Comparison of ENCODE assay signal across 36 cellular contexts in genomic region chr17:655618-656017, GRCh38.
"Had no signal": no experiment of that assay in that cellular context is flagged by ENCODE, and none has a peak within 500 bp of the region (broad histone marks: within the 10 kb centered on the region; RNA-seq: fewer than 3 reads in every experiment).

No MANE protein-coding gene starts in this region.

- DNase-seq: activated CD4-positive, alpha-beta memory T cell treated with anti-CD3 and anti-CD28 coated beads, Interleukin-2, amount 10 ng/mL, durations not matched to agents 7 days and 5 days; activated CD4-positive, alpha-beta T cell treated with anti-CD3 and anti-CD28 coated beads for 1 hour; activated CD4-positive, alpha-beta T cell treated with anti-CD3 and anti-CD28 coated beads for 48 hours; activated CD4-positive, CD25-positive, alpha-beta regulatory T cell; activated CD8-positive, alpha-beta memory T cell treated with anti-CD3 and anti-CD28 coated beads for 24 hours; activated CD8-positive, alpha-beta memory T cell treated with anti-CD3 and anti-CD28 coated beads, Interleukin-2, amount 10 ng/mL, durations not matched to agents 7 days and 5 days; activated CD8-positive, alpha-beta memory T cell treated with anti-CD3 and anti-CD28 coated beads, Interleukin-2, amount 50 U/mL, for 48 hours; activated gamma-delta T cell; activated naive CD4-positive, alpha-beta T cell treated with Interleukin-2 at 50 U/mL for 16 hours; activated naive CD8-positive, alpha-beta T cell treated with anti-CD3 and anti-CD28 coated beads, Interleukin-2, amount 10 ng/mL, durations not matched to agents 7 days and 5 days; activated T-cell treated with anti-CD3 and anti-CD28 coated beads, Interleukin-2, amount 50 U/mL, for 72 hours; amygdala; NCI-H1092 treated with DMSO at 0.1 percent for 48 hours; NCI-H1417; NCI-H146; NCI-H187; NCI-H2029 treated with DMSO at 0.1 percent for 48 hours; NCI-H2107; NCI-H2171; NCI-H510A; NCI-H526; NCI-H748 treated with DMSO at 0.1 percent for 48 hours; NK-92 treated with Interleukin-12 subunit alpha and Interleukin-12 subunit beta, amount 100 ng/mL, for 24 hours; PC-3; Peyer's patch; RPMI8226; SHP77 treated with DMSO at 0.1 percent for 48 hours had no signal

- H3K9ac ChIP-seq: SK-N-SH had no signal

- H3K4me1 Mint-ChIP-seq: activated CD8-positive, alpha-beta memory T cell treated with anti-CD3 and anti-CD28 coated beads, Interleukin-2, amount 10 ng/mL, durations not matched to agents 7 days and 5 days; activated naive CD4-positive, alpha-beta T cell treated with anti-CD3 and anti-CD28 coated beads, Interleukin-2, amount 50 U/mL, for 24 hours; activated naive CD8-positive, alpha-beta T cell treated with anti-CD3 and anti-CD28 coated beads, Interleukin-2, amount 10 ng/mL, durations not matched to agents 7 days and 5 days; central memory CD8-positive, alpha-beta T cell had no signal

- H3K27ac ChIP-seq: ascending aorta, cardiac muscle cell, Peyer's patch, SJSA1, VCaP had no signal

- H3K4me3 Mint-ChIP-seq: activated CD4-positive, alpha-beta memory T cell treated with anti-CD3 and anti-CD28 coated beads, Interleukin-2, amount 10 ng/mL, durations not matched to agents 7 days and 5 days; activated CD8-positive, alpha-beta memory T cell treated with anti-CD3 and anti-CD28 coated beads, Interleukin-2, amount 10 ng/mL, durations not matched to agents 7 days and 5 days; activated naive CD4-positive, alpha-beta T cell treated with anti-CD3 and anti-CD28 coated beads, Interleukin-2, amount 50 U/mL, for 24 hours; activated naive CD8-positive, alpha-beta T cell treated with anti-CD3 and anti-CD28 coated beads, Interleukin-2, amount 10 ng/mL, durations not matched to agents 7 days and 5 days; activated T-cell treated with anti-CD3 and anti-CD28 coated beads, Interleukin-2, amount 50 U/mL, for 72 hours; central memory CD8-positive, alpha-beta T cell; T-helper 1 cell treated with Interleukin-12 subunit alpha and Interleukin-12 subunit beta and Interleukin-4 antibody, amounts not matched to agents 30 μg/mL and 1 μg/mL, for 36 hours had no signal

- H3K27me3 Mint-ChIP-seq: activated CD4-positive, alpha-beta memory T cell treated with anti-CD3 and anti-CD28 coated beads, Interleukin-2, amount 10 ng/mL, durations not matched to agents 7 days and 5 days; activated CD8-positive, alpha-beta memory T cell treated with anti-CD3 and anti-CD28 coated beads, Interleukin-2, amount 10 ng/mL, durations not matched to agents 7 days and 5 days; activated naive CD4-positive, alpha-beta T cell treated with anti-CD3 and anti-CD28 coated beads, Interleukin-2, amount 50 U/mL, for 24 hours; activated naive CD8-positive, alpha-beta T cell treated with anti-CD3 and anti-CD28 coated beads, Interleukin-2, amount 10 ng/mL, durations not matched to agents 7 days and 5 days; central memory CD8-positive, alpha-beta T cell had no signal

- H3K27ac Mint-ChIP-seq: activated CD4-positive, alpha-beta memory T cell treated with anti-CD3 and anti-CD28 coated beads, Interleukin-2, amount 10 ng/mL, durations not matched to agents 7 days and 5 days; activated CD8-positive, alpha-beta memory T cell treated with anti-CD3 and anti-CD28 coated beads, Interleukin-2, amount 10 ng/mL, durations not matched to agents 7 days and 5 days; activated naive CD4-positive, alpha-beta T cell treated with anti-CD3 and anti-CD28 coated beads, Interleukin-2, amount 50 U/mL, for 24 hours; activated naive CD8-positive, alpha-beta T cell treated with anti-CD3 and anti-CD28 coated beads, Interleukin-2, amount 10 ng/mL, durations not matched to agents 7 days and 5 days; activated T-cell treated with anti-CD3 and anti-CD28 coated beads, Interleukin-2, amount 50 U/mL, for 72 hours; activated T-helper 2 cell treated with anti-CD3 and anti-CD28 coated beads, Interferon-gamma antibody, Interleukin-2, Interleukin-4, amounts not matched to agents 10 μg/mL and 5 μg/mL and 100 μg/mL, durations not matched to agents 14 hours and 24 hours and 36 hours; T-helper 1 cell treated with Interleukin-12 subunit alpha and Interleukin-12 subunit beta and Interleukin-4 antibody, amounts not matched to agents 30 μg/mL and 1 μg/mL, for 36 hours had no signal

- ATAC-seq: activated CD8-positive, alpha-beta memory T cell treated with anti-CD3 and anti-CD28 coated beads, Interleukin-2, amount 10 ng/mL, durations not matched to agents 7 days and 5 days; activated T-cell treated with anti-CD3 and anti-CD28 coated beads, Interleukin-2, amount 50 U/mL, for 72 hours; PC-3 had no signal

- H3K9me3 ChIP-seq: ascending aorta, Peyer's patch, SJSA1, SK-N-SH had no signal

- H3K27me3 ChIP-seq: ascending aorta, cardiac muscle cell, Peyer's patch, SJSA1 had no signal

- H3K4me1 ChIP-seq: ascending aorta, Peyer's patch, SJSA1 had no signal

- H3K4me2 ChIP-seq: SK-N-SH had no signal

- H3K9me3 Mint-ChIP-seq: activated CD4-positive, alpha-beta memory T cell treated with anti-CD3 and anti-CD28 coated beads, Interleukin-2, amount 10 ng/mL, durations not matched to agents 7 days and 5 days; activated naive CD4-positive, alpha-beta T cell treated with anti-CD3 and anti-CD28 coated beads, Interleukin-2, amount 50 U/mL, for 24 hours; activated naive CD8-positive, alpha-beta T cell treated with anti-CD3 and anti-CD28 coated beads, Interleukin-2, amount 10 ng/mL, durations not matched to agents 7 days and 5 days; activated T-cell treated with anti-CD3 and anti-CD28 coated beads, Interleukin-2, amount 50 U/mL, for 72 hours; activated T-helper 2 cell treated with anti-CD3 and anti-CD28 coated beads, Interferon-gamma antibody, Interleukin-2, Interleukin-4, amounts not matched to agents 10 μg/mL and 5 μg/mL and 100 μg/mL, durations not matched to agents 14 hours and 24 hours and 36 hours; central memory CD8-positive, alpha-beta T cell; T-helper 1 cell treated with Interleukin-12 subunit alpha and Interleukin-12 subunit beta and Interleukin-4 antibody, amounts not matched to agents 30 μg/mL and 1 μg/mL, for 36 hours had no signal
